9 cellular contexts compared by ENCODE assay signal in genomic region chr19:35066691-35067563, GRCh38. TPM values are rescaled to one million over a fixed set of nuclear protein-coding genes. Genes with fewer than 3 reads are reported as not detected.
DNase-seq lines count a peak whose midpoint lies in the region; ATAC-seq and TF ChIP-seq lines count a peak whose summit lies in the region.
"Had no signal": no experiment of that assay in that cellular context is flagged by ENCODE, and none has a peak within 500 bp of the region (broad histone marks: within the 10 kb centered on the region; RNA-seq: fewer than 3 reads in every experiment).

No MANE protein-coding gene starts in this region.

- H3K36me3 Mint-ChIP-seq in activated CD4-positive, alpha-beta T cell treated with anti-CD3 and anti-CD28 coated beads for 36 hours (ENCODE audit: low read depth), result no peaks in the 10 kb centered on the region
- peaks cover 2% of the 10 kb centered on the region for H3K36me3 Mint-ChIP-seq in central memory CD8-positive, alpha-beta T cell (ENCODE audit: insufficient read depth)

- DNase-seq in NCI-H524 treated with DMSO at 0.1 percent for 48 hours (lab: John Stamatoyannopoulos, UW), result peak; percentile 64
- peak; percentile 96 for DNase-seq in activated CD4-positive, alpha-beta T cell treated with anti-CD3 and anti-CD28 coated beads for 36 hours
- peak; percentile 79 to 89 for DNase-seq in central memory CD8-positive, alpha-beta T cell (ENCODE audit: low spot score in 2 of 2)
- peak; percentile 74 for DNase-seq in kidney tubule cell (ENCODE audit: low spot score)
- DNase-seq in stimulated activated CD4-positive, alpha-beta T cell treated with anti-CD3 and anti-CD28 coated beads, Interleukin-4, amount 100 ng/mL, for 1 hour, result peak; percentile 94

- H3K4me3 Mint-ChIP-seq in activated CD4-positive, alpha-beta T cell treated with anti-CD3 and anti-CD28 coated beads for 36 hours, result peak overlapping the region; percentile 39
- no peak overlapping the region for H3K4me3 Mint-ChIP-seq in central memory CD8-positive, alpha-beta T cell

- peaks cover 17% of the 10 kb centered on the region for H3K4me1 Mint-ChIP-seq in activated CD4-positive, alpha-beta T cell treated with anti-CD3 and anti-CD28 coated beads for 36 hours
- no peaks in the 10 kb centered on the region for H3K4me1 Mint-ChIP-seq in central memory CD8-positive, alpha-beta T cell

- POLR2A ChIA-PET in activated CD4-positive, alpha-beta T cell treated with anti-CD3 and anti-CD28 coated beads for 36 hours (lab: Charles Lee), result interaction anchor here (0.8 kb wide), 1 partner anchor 20 kb away, joined by 3 read pairs; no protein-coding TSS in a partner anchor

- no peaks in the 10 kb centered on the region for H3K27me3 Mint-ChIP-seq in activated CD4-positive, alpha-beta T cell treated with anti-CD3 and anti-CD28 coated beads for 36 hours
- H3K27me3 Mint-ChIP-seq in central memory CD8-positive, alpha-beta T cell, result no peaks in the 10 kb centered on the region

- peaks cover 4% of the 10 kb centered on the region for H3K9me3 Mint-ChIP-seq in activated CD4-positive, alpha-beta T cell treated with anti-CD3 and anti-CD28 coated beads for 36 hours (ENCODE audit: low read depth)
- no peaks in the 10 kb centered on the region for H3K9me3 Mint-ChIP-seq in central memory CD8-positive, alpha-beta T cell

- peak; percentile 64 for ATAC-seq in HG02981 (IDR thresholded peaks at IDR 0.05; ENCODE audit: unreplicated experiment)
- ATAC-seq in activated CD4-positive, alpha-beta T cell treated with anti-CD3 and anti-CD28 coated beads for 36 hours, result peak; percentile 89
- peak; percentile 94 for ATAC-seq in central memory CD8-positive, alpha-beta T cell (replicated peaks; ENCODE audit: extremely low read depth, poor library complexity, severe bottlenecking)
- ATAC-seq in GM18870 (IDR thresholded peaks at IDR 0.05; ENCODE audit: unreplicated experiment), result no peak

- intact Hi-C loops in activated CD4-positive, alpha-beta T cell treated with anti-CD3 and anti-CD28 coated beads for 36 hours (cut with DNase I, micrococcal nuclease), result loop anchor here (1.0 kb wide), 4 partner anchors 23 to 202 kb away; partner anchors contain the start of gene LGI4 (in 2 of the 2)

- CTCF ChIA-PET in activated CD4-positive, alpha-beta T cell treated with anti-CD3 and anti-CD28 coated beads for 36 hours (lab: Charles Lee), result interaction anchor here (0.6 to 2.2 kb wide), 29 partner anchors 8 to 1376 kb away, joined by 3 to 30 read pairs (median 5); partner anchors contain the start of genes FXYD5, FXYD7, LGI4 and LIN37

- peak overlapping the region; percentile 62 for H3K27ac Mint-ChIP-seq in activated CD4-positive, alpha-beta T cell treated with anti-CD3 and anti-CD28 coated beads for 36 hours
- no peak overlapping the region for H3K27ac Mint-ChIP-seq in central memory CD8-positive, alpha-beta T cell (ENCODE audit: low read depth)

- peak; percentile 92 for TF ChIP-seq CTCF in GM12872 (IDR thresholded peaks at IDR 0.05; ENCODE audit: insufficient read depth, low read depth, low read length)

RNA-seq across cellular contexts. Expression of gene HPN, which starts 25.4 kb away (rescaled TPM):
- total RNA-seq in activated CD4-positive, alpha-beta T cell treated with anti-CD3 and anti-CD28 coated beads for 36 hours, result under 1 TPM in 1 of 2 experiments, not detected in 1; 0.09 TPM
- total RNA-seq: urinary bladder had no signal

RNA-seq across cellular contexts. Expression of gene SCN1B, which starts 36.7 kb away (rescaled TPM):
- 1 to 10 TPM; 1.3 to 1.6 TPM for total RNA-seq in activated CD4-positive, alpha-beta T cell treated with anti-CD3 and anti-CD28 coated beads for 36 hours

RNA-seq across cellular contexts. Expression of gene FXYD3, which starts 48.7 kb away (rescaled TPM):
- total RNA-seq in activated CD4-positive, alpha-beta T cell treated with anti-CD3 and anti-CD28 coated beads for 36 hours, result not detected
